In genomic region chr2:43132523-43133301, GRCh38 we compare ENCODE assay signal across 11 cellular contexts.
DNase-seq lines count a peak whose midpoint lies in the region; ATAC-seq and TF ChIP-seq lines count a peak whose summit lies in the region.
"Had no signal": no experiment of that assay in that cellular context is flagged by ENCODE, and none has a peak within 500 bp of the region (broad histone marks: within the 10 kb centered on the region; RNA-seq: fewer than 3 reads in every experiment).

No MANE protein-coding gene starts in this region.

- peak overlapping the region; percentile 64 for H3K9ac ChIP-seq in DND-41 (ENCODE audit: low read depth, low read length)

- no peak for ATAC-seq in DND-41 (ENCODE audit: insufficient read depth, low read depth)
- ATAC-seq in activated naive CD8-positive, alpha-beta T cell treated with anti-CD3 and anti-CD28 coated beads, Interleukin-2, amount 50 U/mL, for 24 hours: no peak
- no peak for ATAC-seq in naive thymus-derived CD4-positive, alpha-beta T cell

- H3K4me2 ChIP-seq in DND-41 (ENCODE audit: insufficient read depth, low read length): peak overlapping the region; percentile 56

- peaks cover 100% of the 10 kb centered on the region for H3K4me1 ChIP-seq in DND-41 (ENCODE audit: insufficient read depth, low read length)
- H3K4me1 ChIP-seq in naive thymus-derived CD4-positive, alpha-beta T cell (ENCODE audit: control insufficient read depth in 2 of 2, insufficient read depth in 2 of 2, low read length in 2 of 2): peaks cover 95 to 96% of the 10 kb centered on the region in 2 donors

- POLR2A ChIA-PET in naive thymus-derived CD4-positive, alpha-beta T cell (lab: Charles Lee): interaction anchor here (0.5 to 37.0 kb wide), 11 partner anchors 19 to 431 kb away, joined by 3 to 1771 read pairs (median 5); partner anchors contain the start of gene ZFP36L2

- H3K9me3 Mint-ChIP-seq in activated naive CD8-positive, alpha-beta T cell treated with anti-CD3 and anti-CD28 coated beads, Interleukin-2, amount 50 U/mL, for 24 hours: no peaks in the 10 kb centered on the region
- H3K9me3 Mint-ChIP-seq in naive thymus-derived CD4-positive, alpha-beta T cell: peaks cover 0 to 3% (median 0%) of the 10 kb centered on the region in 11 donors
- H3K9me3 Mint-ChIP-seq in chondrocyte (ENCODE audit: low read depth): no peaks in the 10 kb centered on the region

- H2AFZ ChIP-seq in DND-41 (ENCODE audit: low read depth, low read length): no peak overlapping the region

- DNase-seq in DND-41 (peak; percentile 79), NOMO-1 (lab: John Stamatoyannopoulos, UW; ENCODE audit: unreplicated experiment in 2 of 2) (peak; percentile 87 to 90), T1000 (lab: John Stamatoyannopoulos, UW) (no peak), NCI-H2107 (lab: John Stamatoyannopoulos, UW) (no peak), chondrocyte (ENCODE audit: low spot score) (no peak), EL (no peak)
- DNase-seq in activated naive CD8-positive, alpha-beta T cell treated with anti-CD3 and anti-CD28 coated beads, Interleukin-2, amount 50 U/mL, for 24 hours: no peak
- peak in 1 of 9 donors; percentile 41 for DNase-seq in naive thymus-derived CD4-positive, alpha-beta T cell
- DNase-seq: brain microvascular endothelial cell had no signal

- peak overlapping the region in 1 of 2 experiments; percentile 38; a peak in 1 of 4 replicates for H3K4me3 ChIP-seq in DND-41 (ENCODE audit: low read depth in 1 of 2, low read length in 2 of 2)
- peak overlapping the region; percentile 43 for H3K4me3 ChIP-seq in naive thymus-derived CD4-positive, alpha-beta T cell (ENCODE audit: low read length)
- H3K4me3 ChIP-seq: SJSA1, thoracic aorta had no signal

- peaks cover 96% of the 10 kb centered on the region for H3K4me1 Mint-ChIP-seq in activated naive CD8-positive, alpha-beta T cell treated with anti-CD3 and anti-CD28 coated beads, Interleukin-2, amount 50 U/mL, for 24 hours
- peaks cover 75 to 97% (median 93%) of the 10 kb centered on the region in 7 donors for H3K4me1 Mint-ChIP-seq in naive thymus-derived CD4-positive, alpha-beta T cell
- peaks cover 24% of the 10 kb centered on the region for H3K4me1 Mint-ChIP-seq in chondrocyte (ENCODE audit: low read depth)

- peak overlapping the region; percentile 39 for H3K4me3 Mint-ChIP-seq in activated naive CD8-positive, alpha-beta T cell treated with anti-CD3 and anti-CD28 coated beads, Interleukin-2, amount 50 U/mL, for 24 hours
- H3K4me3 Mint-ChIP-seq in naive thymus-derived CD4-positive, alpha-beta T cell: peak overlapping the region; percentile 49 to 85 (median 70)
- H3K4me3 Mint-ChIP-seq in chondrocyte (ENCODE audit: unreplicated experiment): no peak overlapping the region

- peaks cover 30% of the 10 kb centered on the region for H3K79me2 ChIP-seq in DND-41 (ENCODE audit: insufficient read depth, low read length)

- CTCF ChIA-PET in naive thymus-derived CD4-positive, alpha-beta T cell (lab: Charles Lee): interaction anchor here (0.7 to 13.3 kb wide), 9 partner anchors 11 to 158 kb away, joined by 3 to 203 read pairs (median 3); partner anchors contain the start of gene ZFP36L2

- H3K36me3 ChIP-seq in DND-41 (ENCODE audit: insufficient read depth, low read length): no peaks in the 10 kb centered on the region
- H3K36me3 ChIP-seq in naive thymus-derived CD4-positive, alpha-beta T cell (ENCODE audit: control insufficient read depth in 2 of 3, insufficient read depth in 3 of 3, low read length in 3 of 3): no peaks in the 10 kb centered on the region
- H3K36me3 ChIP-seq: brain microvascular endothelial cell, SJSA1, thoracic aorta had no signal

- no peaks in the 10 kb centered on the region for H3K36me3 Mint-ChIP-seq in activated naive CD8-positive, alpha-beta T cell treated with anti-CD3 and anti-CD28 coated beads, Interleukin-2, amount 50 U/mL, for 24 hours (ENCODE audit: low read depth)
- peaks cover 0 to 19% (median 0%) of the 10 kb centered on the region in 5 donors for H3K36me3 Mint-ChIP-seq in naive thymus-derived CD4-positive, alpha-beta T cell
- no peaks in the 10 kb centered on the region for H3K36me3 Mint-ChIP-seq in chondrocyte (ENCODE audit: low read depth)

- TF ChIP-seq CTCF in DND-41 (IDR thresholded peaks at IDR 0.05; ENCODE audit: borderline replicate concordance, extremely low read depth, low read length, poor library complexity, severe bottlenecking) (no peak), chondrocyte (IDR thresholded peaks at IDR 0.05) (no peak)

- H3K27me3 ChIP-seq in DND-41 (ENCODE audit: insufficient read depth, low read length, poor library complexity): no peaks in the 10 kb centered on the region
- H3K27me3 ChIP-seq in naive thymus-derived CD4-positive, alpha-beta T cell (ENCODE audit: control insufficient read depth in 2 of 2, insufficient read depth in 2 of 2, low read length in 2 of 2): no peaks in the 10 kb centered on the region
- H3K27me3 ChIP-seq: brain microvascular endothelial cell, SJSA1 had no signal

- H3K27ac Mint-ChIP-seq in activated naive CD8-positive, alpha-beta T cell treated with anti-CD3 and anti-CD28 coated beads, Interleukin-2, amount 50 U/mL, for 24 hours: peak overlapping the region; percentile 91
- peak overlapping the region; percentile 88 to 100 (median 98) for H3K27ac Mint-ChIP-seq in naive thymus-derived CD4-positive, alpha-beta T cell
- no peak overlapping the region for H3K27ac Mint-ChIP-seq in chondrocyte (ENCODE audit: unreplicated experiment)

- H3K27ac ChIP-seq in DND-41 (ENCODE audit: low read length): peak overlapping the region; percentile 96
- H3K27ac ChIP-seq in naive thymus-derived CD4-positive, alpha-beta T cell (ENCODE audit: low read depth, low read length): peak overlapping the region; percentile 96
- H3K27ac ChIP-seq: brain microvascular endothelial cell, SJSA1 had no signal

- H3K27me3 Mint-ChIP-seq in activated naive CD8-positive, alpha-beta T cell treated with anti-CD3 and anti-CD28 coated beads, Interleukin-2, amount 50 U/mL, for 24 hours: no peaks in the 10 kb centered on the region
- H3K27me3 Mint-ChIP-seq in naive thymus-derived CD4-positive, alpha-beta T cell: no peaks in the 10 kb centered on the region
- H3K27me3 Mint-ChIP-seq in chondrocyte (ENCODE audit: low read depth): peaks cover 1% of the 10 kb centered on the region

- no peaks in the 10 kb centered on the region for H3K9me3 ChIP-seq in DND-41 (ENCODE audit: insufficient read depth, low read length, severe bottlenecking)
- H3K9me3 ChIP-seq in naive thymus-derived CD4-positive, alpha-beta T cell (ENCODE audit: control insufficient read depth in 2 of 3, low read length in 3 of 3): no peaks in the 10 kb centered on the region
- H3K9me3 ChIP-seq: SJSA1, thoracic aorta had no signal

- H4K20me1 ChIP-seq in DND-41 (ENCODE audit: insufficient read depth, low read length): no peaks in the 10 kb centered on the region

- intact Hi-C loops in naive thymus-derived CD4-positive, alpha-beta T cell (cut with micrococcal nuclease): loop anchor here (5.0 to 10.0 kb wide), 5 partner anchors 160 to 1232 kb away; partner anchors contain the start of genes CAMKMT (in 1 of the 2), PREPL (in 1 of the 2) and THADA (in 1 of the 2)

Comparison
In these comparisons a context has a peak if more than half of its experiments do, and no peak if none do; other contexts are left out.
1. DNase-seq: peak in DND-41 (single experiment) and NOMO-1 (2 of 2); none in activated naive CD8-positive, alpha-beta T cell treated with anti-CD3 and anti-CD28 coated beads, Interleukin-2, amount 50 U/mL, for 24 hours (single experiment), T1000 (single experiment), NCI-H2107 (single experiment), chondrocyte (single experiment) and EL (single experiment).